8 cellular contexts compared by ENCODE assay signal in the genomic region with DNA sequence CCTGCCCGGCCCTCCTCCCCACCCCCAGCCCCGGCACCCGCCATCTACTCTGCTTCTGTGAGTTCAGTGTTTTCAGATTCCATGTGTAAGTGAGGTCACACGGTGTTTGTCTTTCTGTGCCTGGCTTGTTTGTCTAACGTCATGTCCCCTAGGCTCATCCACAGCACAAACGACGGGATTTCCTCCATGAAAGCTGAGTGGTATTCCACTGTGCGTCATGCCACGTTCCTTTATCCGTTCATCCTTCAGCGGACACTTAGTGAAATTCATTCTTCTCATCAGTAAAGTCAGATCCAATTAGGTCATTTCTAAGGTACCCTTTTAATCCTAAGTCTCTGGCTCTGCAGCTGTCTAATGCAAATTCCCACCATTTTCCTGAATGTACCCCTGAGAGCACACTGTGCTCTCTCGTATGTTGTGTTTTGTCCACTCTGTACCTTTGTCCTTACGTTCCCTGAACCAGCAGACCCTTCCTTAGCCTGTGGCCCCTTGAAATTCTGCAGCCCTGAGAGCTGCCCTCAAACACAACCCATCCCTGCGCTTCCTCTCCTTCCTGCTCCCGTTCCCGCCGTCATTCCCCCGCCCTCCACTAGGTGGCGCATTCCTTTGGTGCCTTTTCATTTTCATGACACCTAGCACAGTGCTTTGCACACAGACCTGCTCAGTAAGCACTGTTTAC. TPM values are rescaled to one million over a fixed set of nuclear protein-coding genes. Genes with fewer than 3 reads are reported as not detected.
DNase-seq lines count a peak whose midpoint lies in the region; ATAC-seq and TF ChIP-seq lines count a peak whose summit lies in the region.

No MANE protein-coding gene starts in this region.

- peak; percentile 89 for TF ChIP-seq CTCF in GM12801 (IDR thresholded peaks at IDR 0.05; ENCODE audit: extremely low read depth, insufficient read length)
- TF ChIP-seq CTCF in HL-60 (IDR thresholded peaks at IDR 0.05; ENCODE audit: insufficient read depth, low read length), result peak; percentile 99
- TF ChIP-seq CTCF in glutamatergic neuron (IDR thresholded peaks at IDR 0.05; ENCODE audit: partially characterized antibody, unreplicated experiment), result peak; percentile 99
- peak; percentile 98 for TF ChIP-seq CTCF in retinal pigment epithelial cell (conservative IDR thresholded peaks at IDR 0.05; ENCODE audit: low read depth, low read length)

- peaks cover 5% of the 10 kb centered on the region for H3K36me3 Mint-ChIP-seq in glutamatergic neuron (ENCODE audit: unreplicated experiment)

- H3K9me3 ChIP-seq in SJSA1 (replicated peaks), result no peaks in the 10 kb centered on the region

- DNase-seq in HL-60 (ENCODE audit: low read depth in 1 of 2, low spot score in 1 of 2), result peak; percentile 52 to 73
- peak; percentile 63 to 70 for DNase-seq in SJSA1 (ENCODE audit: low read depth in 1 of 2, low spot score in 2 of 2)
- peak; percentile 73 for DNase-seq in activated gamma-delta T cell treated with Interleukin-2 at 50 U/mL for 16 hours
- DNase-seq in glutamatergic neuron, result peak; percentile 82
- DNase-seq in retinal pigment epithelial cell (ENCODE audit: low read depth), result no peak

- ATAC-seq in HG03108 (IDR thresholded peaks at IDR 0.05; ENCODE audit: unreplicated experiment), result no peak
- ATAC-seq in GM21717 (IDR thresholded peaks at IDR 0.05; ENCODE audit: unreplicated experiment), result no peak

- H3K4me1 Mint-ChIP-seq in glutamatergic neuron (ENCODE audit: low read depth, unreplicated experiment), result peaks cover 24% of the 10 kb centered on the region

- H3K4me1 ChIP-seq in SJSA1 (replicated peaks), result no peaks in the 10 kb centered on the region

- peaks cover 62% of the 10 kb centered on the region for H3K36me3 ChIP-seq in SJSA1

- H3K4me3 ChIP-seq in HL-60 (replicated peaks; ENCODE audit: insufficient read depth, low read length) (no peak overlapping the region), SJSA1 (no peak overlapping the region), retinal pigment epithelial cell (ENCODE audit: low read length) (no peak overlapping the region)

- H3K27me3 Mint-ChIP-seq in glutamatergic neuron (ENCODE audit: unreplicated experiment), result peaks cover 6% of the 10 kb centered on the region

- no peaks in the 10 kb centered on the region for H3K27me3 ChIP-seq in HL-60 (ENCODE audit: insufficient read depth, poor library complexity, severe bottlenecking)
- no peaks in the 10 kb centered on the region for H3K27me3 ChIP-seq in SJSA1 (replicated peaks)

- peak overlapping the region; percentile 53 for H3K27ac Mint-ChIP-seq in glutamatergic neuron (ENCODE audit: unreplicated experiment)

- H3K9me3 Mint-ChIP-seq in glutamatergic neuron (ENCODE audit: unreplicated experiment), result peaks cover 4% of the 10 kb centered on the region

- H3K4me3 Mint-ChIP-seq in glutamatergic neuron (ENCODE audit: unreplicated experiment), result no peak overlapping the region

- H3K27ac ChIP-seq in HL-60 (replicated peaks), result no peak overlapping the region
- H3K27ac ChIP-seq in SJSA1, result no peak overlapping the region

RNA-seq across cellular contexts. Expression of a gene that starts 44.1 kb away (rescaled TPM):
- 43.8 and 56.1 TPM in 2 replicates for total RNA-seq in SJSA1 (2014; rRNA removed; shearing (Covaris generic))
- total RNA-seq in glutamatergic neuron (ENCODE audit: unreplicated experiment), result 130 TPM

RNA-seq across cellular contexts. Expression of a gene that starts 46.0 kb away (rescaled TPM):
- total RNA-seq in SJSA1 (2014; rRNA removed; shearing (Covaris generic)), result 40.0 and 63.6 TPM in 2 replicates
- total RNA-seq in glutamatergic neuron (ENCODE audit: unreplicated experiment), result 43.8 TPM
